7 cellular contexts compared by ENCODE assay signal in the genomic region with DNA sequence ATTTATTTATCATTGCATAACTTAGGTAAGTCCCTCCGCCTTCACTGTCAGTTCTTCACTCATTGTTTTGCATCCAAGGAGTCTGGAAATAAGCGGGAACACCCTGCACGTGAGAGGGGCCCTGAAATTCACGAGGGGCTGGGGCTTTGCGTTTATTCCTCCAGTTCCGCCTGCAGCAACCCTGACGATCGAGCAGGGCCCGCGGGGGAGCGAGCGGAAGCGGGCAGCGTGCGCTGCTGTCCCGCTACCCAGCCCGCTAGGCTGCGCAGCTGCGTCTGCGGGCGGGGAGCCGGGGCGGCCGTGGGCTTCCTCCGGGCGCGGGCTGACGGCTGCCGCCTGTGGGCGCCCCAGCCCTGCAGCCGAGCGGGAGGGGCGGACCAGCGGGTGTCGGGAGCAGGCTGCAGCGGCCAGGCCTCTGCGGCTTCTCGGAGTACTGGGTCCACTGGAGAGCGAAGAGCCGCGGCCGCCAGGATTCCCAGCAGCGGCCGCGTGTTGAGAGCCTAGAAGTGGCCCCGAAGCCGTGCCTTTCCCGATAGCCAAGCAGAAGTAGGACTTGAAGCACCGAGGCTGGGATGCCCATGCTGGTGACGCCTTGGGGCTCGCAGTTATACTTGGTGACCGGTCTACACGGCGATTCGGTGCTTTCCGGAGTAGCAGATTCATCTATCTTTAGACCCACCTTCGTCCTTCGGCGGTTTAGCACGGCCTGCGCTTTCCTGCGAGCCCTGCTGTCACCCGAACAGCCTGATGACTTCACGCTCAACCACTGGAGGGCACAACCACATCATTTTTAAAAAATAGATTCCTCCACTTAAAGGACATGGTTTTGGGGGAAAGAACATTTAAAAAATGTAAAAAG. TPM values are rescaled to one million over a fixed set of nuclear protein-coding genes. Genes with fewer than 3 reads are reported as not detected.
DNase-seq lines count a peak whose midpoint lies in the region; ATAC-seq and TF ChIP-seq lines count a peak whose summit lies in the region.

No MANE protein-coding gene starts in this region.

- peaks cover 10% of the 10 kb centered on the region for H3K9me3 Mint-ChIP-seq in WTC11

- POLR2A ChIA-PET in WTC11 (lab: Charles Lee) = interaction anchor here (1.4 kb wide), 1 partner anchor 33 kb away, joined by 3 read pairs; no protein-coding TSS in a partner anchor

- DNase-seq in NCI-H2081 treated with DMSO at 0.1 percent for 48 hours (lab: John Stamatoyannopoulos, UW) = peak; percentile 17
- DNase-seq in WTC11 (ENCODE audit: low spot score) = peak; percentile 67
- DNase-seq in cardiac fibroblast (ENCODE audit: low read depth in 2 of 2) = peak; percentile 84 to 88
- peak; percentile 84 for DNase-seq in iris pigment epithelial cell (ENCODE audit: low read depth)
- DNase-seq in stimulated activated CD4-positive, alpha-beta T cell treated with anti-CD3 and anti-CD28 coated beads, Interleukin-12 subunit alpha, Interleukin-12 subunit beta, amount 100 ng/mL, for 4 hours = peak; percentile 58

- H3K4me3 ChIP-seq in cardiac fibroblast (replicated peaks in 1 of 2; ENCODE audit: low read depth in 2 of 2, low read length in 2 of 2) = peak overlapping the region; percentile 47 to 51

- peaks cover 26% of the 10 kb centered on the region for H3K4me1 Mint-ChIP-seq in WTC11

- peak; percentile 54 for TF ChIP-seq POLR2A in GM18505 (IDR thresholded peaks at IDR 0.05; ENCODE audit: borderline replicate concordance, extremely low read depth, insufficient read depth, insufficient read length)

- ATAC-seq in GM18505 (IDR thresholded peaks at IDR 0.05; ENCODE audit: unreplicated experiment) (peak; percentile 82), HG02870 (IDR thresholded peaks at IDR 0.05; ENCODE audit: unreplicated experiment) (peak; percentile 73), WTC11 (peak; percentile 81)

- H3K27me3 Mint-ChIP-seq in WTC11 (ENCODE audit: low read depth) = peaks cover 25% of the 10 kb centered on the region

- peak; percentile 46; the same call in 1 of the 2 replicates for TF ChIP-seq CTCF in WTC11 (IDR thresholded peaks at IDR 0.05)
- peak; percentile 61 for TF ChIP-seq CTCF in cardiac fibroblast (IDR thresholded peaks at IDR 0.05; ENCODE audit: low read depth, low read length)

- peak overlapping the region; percentile 61 for H3K4me3 Mint-ChIP-seq in WTC11

- H3K36me3 Mint-ChIP-seq in WTC11 = no peaks in the 10 kb centered on the region

- H3K27ac Mint-ChIP-seq in WTC11 = no peak overlapping the region

- CTCF ChIA-PET in WTC11 (lab: Charles Lee) = interaction anchor here (0.6 to 2.5 kb wide), 22 partner anchors 9 to 433 kb away, joined by 3 to 21 read pairs (median 4); a partner anchor contains a TSS

TF ChIP-seq in WTC11, 78 proteins besides CTCF, POLR2A, EP300 and RAD21 (continues in another document):
- TF ChIP-seq JUN (CRISPR knock-in tag; IDR thresholded peaks at IDR 0.05) = no peak
- TF ChIP-seq ZNF317 (CRISPR knock-in tag; IDR thresholded peaks at IDR 0.05; ENCODE audit: borderline replicate concordance, low read depth) = no peak
- no peak for TF ChIP-seq ZNF121 (CRISPR knock-in tag; IDR thresholded peaks at IDR 0.05)
- TF ChIP-seq, protein P1, sequence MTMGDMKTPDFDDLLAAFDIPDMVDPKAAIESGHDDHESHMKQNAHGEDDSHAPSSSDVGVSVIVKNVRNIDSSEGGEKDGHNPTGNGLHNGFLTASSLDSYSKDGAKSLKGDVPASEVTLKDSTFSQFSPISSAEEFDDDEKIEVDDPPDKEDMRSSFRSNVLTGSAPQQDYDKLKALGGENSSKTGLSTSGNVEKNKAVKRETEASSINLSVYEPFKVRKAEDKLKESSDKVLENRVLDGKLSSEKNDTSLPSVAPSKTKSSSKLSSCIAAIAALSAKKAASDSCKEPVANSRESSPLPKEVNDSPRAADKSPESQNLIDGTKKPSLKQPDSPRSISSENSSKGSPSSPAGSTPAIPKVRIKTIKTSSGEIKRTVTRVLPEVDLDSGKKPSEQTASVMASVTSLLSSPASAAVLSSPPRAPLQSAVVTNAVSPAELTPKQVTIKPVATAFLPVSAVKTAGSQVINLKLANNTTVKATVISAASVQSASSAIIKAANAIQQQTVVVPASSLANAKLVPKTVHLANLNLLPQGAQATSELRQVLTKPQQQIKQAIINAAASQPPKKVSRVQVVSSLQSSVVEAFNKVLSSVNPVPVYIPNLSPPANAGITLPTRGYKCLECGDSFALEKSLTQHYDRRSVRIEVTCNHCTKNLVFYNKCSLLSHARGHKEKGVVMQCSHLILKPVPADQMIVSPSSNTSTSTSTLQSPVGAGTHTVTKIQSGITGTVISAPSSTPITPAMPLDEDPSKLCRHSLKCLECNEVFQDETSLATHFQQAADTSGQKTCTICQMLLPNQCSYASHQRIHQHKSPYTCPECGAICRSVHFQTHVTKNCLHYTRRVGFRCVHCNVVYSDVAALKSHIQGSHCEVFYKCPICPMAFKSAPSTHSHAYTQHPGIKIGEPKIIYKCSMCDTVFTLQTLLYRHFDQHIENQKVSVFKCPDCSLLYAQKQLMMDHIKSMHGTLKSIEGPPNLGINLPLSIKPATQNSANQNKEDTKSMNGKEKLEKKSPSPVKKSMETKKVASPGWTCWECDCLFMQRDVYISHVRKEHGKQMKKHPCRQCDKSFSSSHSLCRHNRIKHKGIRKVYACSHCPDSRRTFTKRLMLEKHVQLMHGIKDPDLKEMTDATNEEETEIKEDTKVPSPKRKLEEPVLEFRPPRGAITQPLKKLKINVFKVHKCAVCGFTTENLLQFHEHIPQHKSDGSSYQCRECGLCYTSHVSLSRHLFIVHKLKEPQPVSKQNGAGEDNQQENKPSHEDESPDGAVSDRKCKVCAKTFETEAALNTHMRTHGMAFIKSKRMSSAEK (CRISPR knock-in tag; IDR thresholded peaks at IDR 0.05; ENCODE audit: borderline replicate concordance) = 0 out of 2 replicates have a peak, but pooled peaks have one; percentile 13
- peak; percentile 73 for TF ChIP-seq CREM (CRISPR knock-in tag; IDR thresholded peaks at IDR 0.05)
- TF ChIP-seq ZNF416 (CRISPR knock-in tag; IDR thresholded peaks at IDR 0.05) = no peak
- TF ChIP-seq, protein P2, sequence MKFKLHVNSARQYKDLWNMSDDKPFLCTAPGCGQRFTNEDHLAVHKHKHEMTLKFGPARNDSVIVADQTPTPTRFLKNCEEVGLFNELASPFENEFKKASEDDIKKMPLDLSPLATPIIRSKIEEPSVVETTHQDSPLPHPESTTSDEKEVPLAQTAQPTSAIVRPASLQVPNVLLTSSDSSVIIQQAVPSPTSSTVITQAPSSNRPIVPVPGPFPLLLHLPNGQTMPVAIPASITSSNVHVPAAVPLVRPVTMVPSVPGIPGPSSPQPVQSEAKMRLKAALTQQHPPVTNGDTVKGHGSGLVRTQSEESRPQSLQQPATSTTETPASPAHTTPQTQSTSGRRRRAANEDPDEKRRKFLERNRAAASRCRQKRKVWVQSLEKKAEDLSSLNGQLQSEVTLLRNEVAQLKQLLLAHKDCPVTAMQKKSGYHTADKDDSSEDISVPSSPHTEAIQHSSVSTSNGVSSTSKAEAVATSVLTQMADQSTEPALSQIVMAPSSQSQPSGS (CRISPR knock-in tag; IDR thresholded peaks at IDR 0.05; ENCODE audit: borderline replicate concordance, low read depth) = no peak
- TF ChIP-seq, protein P3, sequence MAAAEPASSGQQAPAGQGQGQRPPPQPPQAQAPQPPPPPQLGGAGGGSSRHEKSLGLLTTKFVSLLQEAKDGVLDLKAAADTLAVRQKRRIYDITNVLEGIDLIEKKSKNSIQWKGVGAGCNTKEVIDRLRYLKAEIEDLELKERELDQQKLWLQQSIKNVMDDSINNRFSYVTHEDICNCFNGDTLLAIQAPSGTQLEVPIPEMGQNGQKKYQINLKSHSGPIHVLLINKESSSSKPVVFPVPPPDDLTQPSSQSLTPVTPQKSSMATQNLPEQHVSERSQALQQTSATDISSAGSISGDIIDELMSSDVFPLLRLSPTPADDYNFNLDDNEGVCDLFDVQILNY (CRISPR knock-in tag; IDR thresholded peaks at IDR 0.05) = peak; percentile 65; the same call in 1 of the 2 replicates
- TF ChIP-seq, protein P4, sequence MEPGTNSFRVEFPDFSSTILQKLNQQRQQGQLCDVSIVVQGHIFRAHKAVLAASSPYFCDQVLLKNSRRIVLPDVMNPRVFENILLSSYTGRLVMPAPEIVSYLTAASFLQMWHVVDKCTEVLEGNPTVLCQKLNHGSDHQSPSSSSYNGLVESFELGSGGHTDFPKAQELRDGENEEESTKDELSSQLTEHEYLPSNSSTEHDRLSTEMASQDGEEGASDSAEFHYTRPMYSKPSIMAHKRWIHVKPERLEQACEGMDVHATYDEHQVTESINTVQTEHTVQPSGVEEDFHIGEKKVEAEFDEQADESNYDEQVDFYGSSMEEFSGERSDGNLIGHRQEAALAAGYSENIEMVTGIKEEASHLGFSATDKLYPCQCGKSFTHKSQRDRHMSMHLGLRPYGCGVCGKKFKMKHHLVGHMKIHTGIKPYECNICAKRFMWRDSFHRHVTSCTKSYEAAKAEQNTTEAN (CRISPR knock-in tag; IDR thresholded peaks at IDR 0.05) = peak; percentile 64; the same call in 1 of the 2 replicates
- TF ChIP-seq NR2C2 (CRISPR knock-in tag; IDR thresholded peaks at IDR 0.05) = no peak
- TF ChIP-seq, protein P5, sequence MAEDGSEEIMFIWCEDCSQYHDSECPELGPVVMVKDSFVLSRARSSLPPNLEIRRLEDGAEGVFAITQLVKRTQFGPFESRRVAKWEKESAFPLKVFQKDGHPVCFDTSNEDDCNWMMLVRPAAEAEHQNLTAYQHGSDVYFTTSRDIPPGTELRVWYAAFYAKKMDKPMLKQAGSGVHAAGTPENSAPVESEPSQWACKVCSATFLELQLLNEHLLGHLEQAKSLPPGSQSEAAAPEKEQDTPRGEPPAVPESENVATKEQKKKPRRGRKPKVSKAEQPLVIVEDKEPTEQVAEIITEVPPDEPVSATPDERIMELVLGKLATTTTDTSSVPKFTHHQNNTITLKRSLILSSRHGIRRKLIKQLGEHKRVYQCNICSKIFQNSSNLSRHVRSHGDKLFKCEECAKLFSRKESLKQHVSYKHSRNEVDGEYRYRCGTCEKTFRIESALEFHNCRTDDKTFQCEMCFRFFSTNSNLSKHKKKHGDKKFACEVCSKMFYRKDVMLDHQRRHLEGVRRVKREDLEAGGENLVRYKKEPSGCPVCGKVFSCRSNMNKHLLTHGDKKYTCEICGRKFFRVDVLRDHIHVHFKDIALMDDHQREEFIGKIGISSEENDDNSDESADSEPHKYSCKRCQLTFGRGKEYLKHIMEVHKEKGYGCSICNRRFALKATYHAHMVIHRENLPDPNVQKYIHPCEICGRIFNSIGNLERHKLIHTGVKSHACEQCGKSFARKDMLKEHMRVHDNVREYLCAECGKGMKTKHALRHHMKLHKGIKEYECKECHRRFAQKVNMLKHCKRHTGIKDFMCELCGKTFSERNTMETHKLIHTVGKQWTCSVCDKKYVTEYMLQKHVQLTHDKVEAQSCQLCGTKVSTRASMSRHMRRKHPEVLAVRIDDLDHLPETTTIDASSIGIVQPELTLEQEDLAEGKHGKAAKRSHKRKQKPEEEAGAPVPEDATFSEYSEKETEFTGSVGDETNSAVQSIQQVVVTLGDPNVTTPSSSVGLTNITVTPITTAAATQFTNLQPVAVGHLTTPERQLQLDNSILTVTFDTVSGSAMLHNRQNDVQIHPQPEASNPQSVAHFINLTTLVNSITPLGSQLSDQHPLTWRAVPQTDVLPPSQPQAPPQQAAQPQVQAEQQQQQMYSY (CRISPR knock-in tag; IDR thresholded peaks at IDR 0.05) = no peak

RNA-seq across cellular contexts. Expression of a gene that starts 32.9 kb away (rescaled TPM):
- 30.5 to 35.2 TPM (median 30.8 TPM) in 3 replicates for total RNA-seq in WTC11 (2021)

Comparison
In these comparisons a context has a peak if more than half of its experiments do, and no peak if none do; other contexts are left out.
1. Peak in every context shown above with its lines: DNase-seq, ATAC-seq and H3K4me3 ChIP-seq.
2. DNase-seq: peak in every context shown above with its lines; median percentile 86 in cardiac fibroblast; 84 in iris pigment epithelial cell; 67 in WTC11; 58 in stimulated activated CD4-positive, alpha-beta T cell treated with anti-CD3 and anti-CD28 coated beads, Interleukin-12 subunit alpha, Interleukin-12 subunit beta, amount 100 ng/mL, for 4 hours; 17 in NCI-H2081 treated with DMSO at 0.1 percent for 48 hours.